19 cellular contexts compared by ENCODE assay signal in genomic region chr5:122532035-122532434, GRCh38.
DNase-seq lines count a peak whose midpoint lies in the region; ATAC-seq, FAIRE-seq and TF ChIP-seq lines count a peak whose summit lies in the region.
"Had no signal": no experiment of that assay in that cellular context is flagged by ENCODE, and none has a peak within 500 bp of the region (broad histone marks: within the 10 kb centered on the region; RNA-seq: fewer than 3 reads in every experiment).

No MANE protein-coding gene starts in this region.

- no peak for TF ChIP-seq EP300 in H1 (IDR thresholded peaks at IDR 0.05; ENCODE audit: borderline replicate concordance in 1 of 2, low read depth in 2 of 2, low read length in 2 of 2)

- H2BK5ac ChIP-seq in H1 (ENCODE audit: low read depth, low read length) = no peak overlapping the region

- H3K23ac ChIP-seq in H1 (ENCODE audit: insufficient read length) = no peak overlapping the region

- no peak overlapping the region for H2BK20ac ChIP-seq in H1 (ENCODE audit: low read length)

- no peak overlapping the region for H3K56ac ChIP-seq in H1 (replicated peaks; ENCODE audit: insufficient read length, low read depth, low read length)

- H3K79me2 ChIP-seq in H1 (ENCODE audit: control insufficient read depth in 1 of 2, insufficient read depth in 2 of 2, low read length in 2 of 2) = no peaks in the 10 kb centered on the region
- H3K79me2 ChIP-seq in osteoblast (ENCODE audit: insufficient read depth, low read length) = no peaks in the 10 kb centered on the region

- no peak overlapping the region for H4K8ac ChIP-seq in H1 (ENCODE audit: extremely low read depth, insufficient read depth, low read length)

- H3K27ac ChIP-seq in H1 (ENCODE audit: low read depth, low read length) = no peak overlapping the region
- no peak overlapping the region for H3K27ac ChIP-seq in CD4-positive, alpha-beta T cell (ENCODE audit: low read depth, low read length)
- no peak overlapping the region for H3K27ac ChIP-seq in osteoblast (ENCODE audit: low read depth, low read length)
- H3K27ac ChIP-seq: 22Rv1, C4-2B, RWPE1 had no signal

- TF ChIP-seq CTCF in H1 (IDR thresholded peaks at IDR 0.05; ENCODE audit: control extremely low read depth in 1 of 3, insufficient read depth in 1 of 3, low read depth in 1 of 3, low read length in 3 of 3) (no peak), osteoblast (IDR thresholded peaks at IDR 0.05; ENCODE audit: extremely low read depth, low read depth, low read length) (no peak)
- no peak for TF ChIP-seq CTCF in CD4-positive, alpha-beta T cell (IDR thresholded peaks at IDR 0.05)

- peak overlapping the region; percentile 28 for H2BK120ac ChIP-seq in H1 (replicated peaks; ENCODE audit: low read depth, low read length)

- H3K18ac ChIP-seq in H1 (ENCODE audit: extremely low read depth, low read length) = no peak overlapping the region

- H3K4me3 ChIP-seq in H1 (ENCODE audit: extremely low read depth in 1 of 4, insufficient read depth in 2 of 4, low read depth in 3 of 4, low read length in 4 of 4) (no peak overlapping the region), skeletal muscle cell (ENCODE audit: low read depth, low read length) (no peak overlapping the region), osteoblast (ENCODE audit: insufficient read depth, low read length) (no peak overlapping the region)
- H3K4me3 ChIP-seq: K562 had no signal

- no peak for TF ChIP-seq POLR2A in H1 (IDR thresholded peaks at IDR 0.05; ENCODE audit: control extremely low read depth in 1 of 2, low read depth in 2 of 2, low read length in 2 of 2)

- H3K9me3 Mint-ChIP-seq in CD4-positive, alpha-beta T cell = no peaks in the 10 kb centered on the region

- no peak overlapping the region for H3K4me3 Mint-ChIP-seq in CD4-positive, alpha-beta T cell

- peak; percentile 36 for FAIRE-seq in H1 (lab: Jason Lieb, UNC)
- FAIRE-seq: G401.6, K562 had no signal

- no peak overlapping the region for H2AK5ac ChIP-seq in H1 (ENCODE audit: low read depth, low read length)

- no peak for ATAC-seq in CD4-positive, alpha-beta T cell (ENCODE audit: poor library complexity)
- ATAC-seq: K562, PC-3, SK-N-SH treated with all-trans-retinoic acid at 6 μM for 48 hours had no signal

- H3K4ac ChIP-seq in H1 (replicated peaks; ENCODE audit: insufficient read length, low read depth, low read length) = no peak overlapping the region

- H3K4me1 Mint-ChIP-seq in CD4-positive, alpha-beta T cell (ENCODE audit: low read depth) = no peaks in the 10 kb centered on the region

- H3K79me1 ChIP-seq in H1 (ENCODE audit: low read depth, low read length) = no peaks in the 10 kb centered on the region

- H3K23me2 ChIP-seq in H1 (ENCODE audit: low read depth, low read length) = no peaks in the 10 kb centered on the region

- H3K27me3 Mint-ChIP-seq in CD4-positive, alpha-beta T cell = peaks cover 19% of the 10 kb centered on the region

- H2AFZ ChIP-seq in H1 (ENCODE audit: low read length) (0 out of 2 replicates have a peak overlapping the region, but pooled peaks have one; percentile 0), osteoblast (ENCODE audit: low read length) (no peak overlapping the region)

- no peak overlapping the region for H2BK15ac ChIP-seq in H1 (ENCODE audit: low read length)

- no peak overlapping the region for H4K5ac ChIP-seq in H1 (ENCODE audit: insufficient read length, low read depth, low read length)

- H3K9me3 ChIP-seq in H1 (ENCODE audit: insufficient read depth in 2 of 2, low read depth in 1 of 2, low read length in 1 of 2) (peaks cover 0 to 4% of the 10 kb centered on the region in 2 experiments; a peak in 1 of 4 replicates), osteoblast (ENCODE audit: low read depth, low read length) (no peaks in the 10 kb centered on the region)
- H3K9me3 ChIP-seq in CD4-positive, alpha-beta T cell (ENCODE audit: control insufficient read depth, low read length) = no peaks in the 10 kb centered on the region

- no peak for TF ChIP-seq RAD21 in H1 (IDR thresholded peaks at IDR 0.05 in 1 of 2, conservative IDR thresholded peaks at IDR 0.05 in 1 of 2; ENCODE audit: low read depth in 2 of 2, low read length in 2 of 2)

- intact Hi-C loops in CD4-positive, alpha-beta T cell (cut with DNase I, micrococcal nuclease) = no loop called here

- H3K27me3 ChIP-seq in H1 (replicated peaks in 1 of 4; ENCODE audit: control insufficient read depth in 3 of 4, extremely low read depth in 1 of 4, insufficient read depth in 3 of 4, low read length in 3 of 4) (no peaks in the 10 kb centered on the region), osteoblast (ENCODE audit: insufficient read depth, low read length) (no peaks in the 10 kb centered on the region)
- H3K27me3 ChIP-seq in CD4-positive, alpha-beta T cell (ENCODE audit: control insufficient read depth, insufficient read depth, low read length) = no peaks in the 10 kb centered on the region

- 55% methylated on average over 4 of the region's 4 CpGs; no CpG with 5 or more reads in 1 of the 2 experiments for WGBS in H1 (ENCODE audit: extremely low coverage in 1 of 2, insufficient coverage in 1 of 2, insufficient read length in 1 of 2, insufficient replicate concordance in 2 of 2, low coverage in 1 of 2, low lambda C conversion rate in 2 of 2, missing lambda C conversion rate in 1 of 2), 2 experiments

- H3K4me1 ChIP-seq in H1 (replicated peaks in 1 of 4; ENCODE audit: control insufficient read depth in 3 of 4, insufficient read depth in 4 of 4, low read length in 3 of 4) = no peaks in the 10 kb centered on the region
- H3K4me1 ChIP-seq in osteoblast (ENCODE audit: insufficient read depth, low read length) = no peaks in the 10 kb centered on the region

- POLR2A ChIA-PET in H1 (lab: Charles Lee; ENCODE audit: partially characterized antibody) = no interaction called here
- POLR2A ChIA-PET in CD4-positive, alpha-beta T cell (lab: Charles Lee) = no interaction called here

- H3K4me2 ChIP-seq in H1 (ENCODE audit: insufficient read depth in 1 of 2, low read depth in 2 of 2, low read length in 2 of 2) = no peak overlapping the region
- no peak overlapping the region for H3K4me2 ChIP-seq in osteoblast (ENCODE audit: insufficient read depth, low read length)

- peak; percentile 0 for DNase-seq in NCI-H1092 treated with DMSO at 0.1 percent for 48 hours (lab: John Stamatoyannopoulos, UW)
- DNase-seq in NCI-H1092 (lab: John Stamatoyannopoulos, UW) = no peak
- DNase-seq in NCI-H524 (lab: John Stamatoyannopoulos, UW) = peak; percentile 42 to 83
- no peak for DNase-seq in H1 (ENCODE audit: low read depth in 1 of 2, low spot score in 2 of 2)
- DNase-seq in skeletal muscle cell (ENCODE audit: low read depth) = peak; percentile 8
- DNase-seq in CD4-positive, alpha-beta T cell = no peak
- no peak for DNase-seq in foreskin melanocyte
- no peak for DNase-seq in osteoblast (ENCODE audit: insufficient read length, low spot score, missing footprints)
- DNase-seq: AML-193, DMS 273 treated with DMSO at 0.1 percent for 48 hours, NCI-H510A, PC-3, SIG-M5 had no signal

- no peak overlapping the region for H2BK12ac ChIP-seq in H1 (ENCODE audit: low read depth, low read length)

- H3K36me3 ChIP-seq in H1 (ENCODE audit: control insufficient read depth in 2 of 4, insufficient read depth in 4 of 4, low read length in 3 of 4) (no peaks in the 10 kb centered on the region), osteoblast (ENCODE audit: insufficient read depth, low read length) (no peaks in the 10 kb centered on the region)

- H4K91ac ChIP-seq in H1 (replicated peaks; ENCODE audit: insufficient read length, low read length) = no peak overlapping the region

- CTCF ChIA-PET in H1 (lab: Charles Lee; ENCODE audit: partially characterized antibody) = interaction anchor here (1.1 to 2.5 kb wide), 5 partner anchors 9 to 148 kb away, joined by 3 to 10 read pairs (median 3); no protein-coding TSS in a partner anchor
- CTCF ChIA-PET in CD4-positive, alpha-beta T cell (lab: Charles Lee) = no interaction called here

- no peaks in the 10 kb centered on the region for H3K36me3 Mint-ChIP-seq in CD4-positive, alpha-beta T cell (ENCODE audit: low read depth)

- H3K9ac ChIP-seq in H1 (replicated peaks in 1 of 4; ENCODE audit: extremely low read depth in 1 of 4, low read depth in 3 of 4, low read length in 3 of 4) = no peak overlapping the region

- H3K27ac Mint-ChIP-seq in CD4-positive, alpha-beta T cell = no peak overlapping the region

- no peak overlapping the region for H3K14ac ChIP-seq in H1 (ENCODE audit: insufficient read length)

- H4K20me1 ChIP-seq in H1 (replicated peaks in 1 of 2; ENCODE audit: control insufficient read depth in 1 of 2, insufficient read depth in 2 of 2, low read length in 2 of 2) = no peaks in the 10 kb centered on the region
- H4K20me1 ChIP-seq in osteoblast (ENCODE audit: insufficient read depth, low read length) = no peaks in the 10 kb centered on the region

TF ChIP-seq in H1, 55 proteins besides CTCF, POLR2A, EP300 and RAD21:
- no peak for TF ChIP-seq ASH2L (IDR thresholded peaks at IDR 0.05; ENCODE audit: low read length)
- no peak for TF ChIP-seq TAF1 (IDR thresholded peaks at IDR 0.05; ENCODE audit: low read depth, low read length)

Comparison
In these comparisons a context has a peak if more than half of its experiments do, and no peak if none do; other contexts are left out.
1. DNase-seq: peak in NCI-H1092 treated with DMSO at 0.1 percent for 48 hours (single experiment), NCI-H524 (2 of 2) and skeletal muscle cell (single experiment); none in NCI-H1092 (single experiment), H1 (0 of 2), CD4-positive, alpha-beta T cell (0 of 10), foreskin melanocyte (single experiment) and osteoblast (single experiment).